In genomic region chr4:116180056-116180690, GRCh38 we compare ENCODE assay signal across 8 cellular contexts.
DNase-seq lines count a peak whose midpoint lies in the region; ATAC-seq, FAIRE-seq and TF ChIP-seq lines count a peak whose summit lies in the region.

No MANE protein-coding gene starts in this region.

- CTCF ChIA-PET in A549 (lab: Yijun Ruan, JAX) = interaction anchor here (0.7 to 1.3 kb wide), 2 partner anchors 1446 to 1854 kb away, joined by 3 read pairs; partner anchors contain the start of gene NDST3

- H3K27ac ChIP-seq in A549 = no peak overlapping the region

- no peak overlapping the region for H3K4me3 ChIP-seq in A549
- H3K4me3 ChIP-seq in epithelial cell of proximal tubule (ENCODE audit: low read depth, low read length) = no peak overlapping the region

- 0% methylated on average over 2 of the region's 2 CpGs for WGBS in A549 (ENCODE audit: missing lambda C conversion rate)

- intact Hi-C loops in left colon (cut with DNase I, micrococcal nuclease) = no loop called here

- TF ChIP-seq POLR2A in A549 (IDR thresholded peaks at IDR 0.05; ENCODE audit: low read length) = no peak

- H3K4me2 ChIP-seq in A549 = peak overlapping the region; percentile 34; the same call in 1 of the 3 replicates

- peak; percentile 33 to 53 for TF ChIP-seq RAD21 in A549 (conservative IDR thresholded peaks at IDR 0.05 in 1 of 2, IDR thresholded peaks at IDR 0.05 in 1 of 2)

- TF ChIP-seq CTCF in A549 (IDR thresholded peaks at IDR 0.05) (peak; percentile 44), epithelial cell of proximal tubule (conservative IDR thresholded peaks at IDR 0.05; ENCODE audit: low read depth, low read length) (peak; percentile 64)

- peak; percentile 0 to 9 for DNase-seq in A549 (ENCODE audit: low read depth in 1 of 2, low spot score in 1 of 2)
- peak; percentile 42 for DNase-seq in NCI-H748 treated with DMSO at 0.1 percent for 48 hours (lab: John Stamatoyannopoulos, UW)
- DNase-seq in epithelial cell of proximal tubule (ENCODE audit: low read depth) = no peak
- no peak for DNase-seq in central memory CD4-positive, alpha-beta T cell
- no peak for DNase-seq in left colon

- no peak for FAIRE-seq in A549 (lab: Jason Lieb, UNC)

- no peaks in the 10 kb centered on the region for H3K9me3 ChIP-seq in A549

- H3K4me1 ChIP-seq in A549 = no peaks in the 10 kb centered on the region

- POLR2A ChIA-PET in A549 (lab: Yijun Ruan, JAX) = no interaction called here

- no peak for TF ChIP-seq EP300 in A549 (IDR thresholded peaks at IDR 0.05)

- ATAC-seq in A549 (0 out of 6 replicates have a peak, but pooled peaks of 1 of the 2 experiments have one; percentile 37), GM21529 (IDR thresholded peaks at IDR 0.05; ENCODE audit: unreplicated experiment) (peak; percentile 52), GM19351 (IDR thresholded peaks at IDR 0.05; ENCODE audit: unreplicated experiment) (no peak), HG03469 (IDR thresholded peaks at IDR 0.05; ENCODE audit: unreplicated experiment) (no peak), left colon (no peak)

TF ChIP-seq in A549, 52 proteins besides CTCF, POLR2A, EP300 and RAD21:
- TF ChIP-seq SMC3 (IDR thresholded peaks at IDR 0.05) (peak; percentile 36; the same call in 2 of the 3 replicates), HOXB13 (CRISPR knock-in tag; IDR thresholded peaks at IDR 0.05; ENCODE audit: low read depth) (no peak)

Comparison
In these comparisons a context has a peak if more than half of its experiments do, and no peak if none do; other contexts are left out.
1. DNase-seq: peak in A549 (2 of 2) and NCI-H748 treated with DMSO at 0.1 percent for 48 hours (single experiment); none in epithelial cell of proximal tubule (single experiment), central memory CD4-positive, alpha-beta T cell (single experiment) and left colon (0 of 2).